Comparison of ENCODE assay signal across 9 cellular contexts in the genomic region with DNA sequence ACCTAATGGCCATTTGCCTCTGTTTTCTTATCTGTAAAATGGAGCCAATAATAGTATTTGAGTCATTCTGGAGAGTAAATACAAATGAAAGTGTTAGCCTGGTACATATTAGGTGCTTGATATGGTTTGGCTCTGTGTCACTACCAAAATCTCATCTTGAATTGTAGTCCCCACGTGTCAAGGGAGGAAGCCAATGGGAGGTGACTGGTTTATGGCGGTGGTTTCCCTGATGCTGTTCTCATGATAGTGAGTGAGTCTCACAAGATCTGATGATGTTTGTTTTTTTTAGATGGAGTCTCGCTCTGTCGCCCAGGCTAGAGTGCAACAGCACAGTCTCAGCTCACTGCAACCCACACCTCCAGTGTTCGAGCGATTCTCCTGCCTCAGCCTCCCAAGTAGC.
"Had no signal": no experiment of that assay in that cellular context is flagged by ENCODE, and none has a peak within 500 bp of the region (broad histone marks: within the 10 kb centered on the region; RNA-seq: fewer than 3 reads in every experiment).

No MANE protein-coding gene starts in this region.

- DNase-seq: H9, HCEC 1CT, IMR-90, KG1 had no signal

- H3K4me2 ChIP-seq: GM23338 had no signal

- ATAC-seq: GM23338, K562 had no signal

- H3K4me3 ChIP-seq: GM23338, K562 had no signal

- H2AFZ ChIP-seq: GM23338 had no signal

- FAIRE-seq: H1, H54, HTR-8/SVneo, K562 had no signal
